Comparison of ENCODE assay signal across 10 cellular contexts in the genomic region with DNA sequence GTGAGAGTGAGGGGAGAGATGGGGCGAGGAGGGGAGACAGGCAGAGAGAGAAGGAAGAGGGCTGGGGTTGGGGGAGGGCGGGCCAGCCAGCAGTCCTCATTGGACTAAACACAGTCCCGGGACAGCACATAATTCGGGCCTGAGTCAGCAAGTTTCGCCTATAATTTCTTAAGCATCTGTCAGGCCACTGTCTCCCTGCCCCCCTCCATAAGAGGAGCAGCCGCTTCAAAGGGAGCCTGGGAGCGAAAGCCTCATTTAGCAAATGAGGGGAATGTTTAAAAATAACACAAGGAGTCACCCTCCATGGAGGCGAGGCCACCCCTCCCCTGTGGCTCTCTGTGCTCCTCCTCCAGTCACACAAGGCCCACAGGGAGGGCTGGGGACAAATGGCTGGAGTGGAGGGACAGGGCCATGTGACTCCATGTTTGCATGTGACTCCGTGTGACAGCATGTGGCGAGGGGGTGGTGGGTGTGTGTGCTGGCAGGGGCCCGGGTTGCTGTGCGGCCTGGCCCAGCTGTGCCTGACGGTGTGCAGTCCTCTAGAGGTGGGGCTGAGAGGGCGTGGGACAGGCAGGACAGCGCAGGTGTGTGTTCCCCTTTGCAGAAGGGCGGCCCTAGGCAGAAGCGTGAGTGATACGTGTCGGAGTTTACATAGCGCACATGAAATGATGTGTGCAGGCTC.
DNase-seq lines count a peak whose midpoint lies in the region; ATAC-seq, FAIRE-seq and TF ChIP-seq lines count a peak whose summit lies in the region.
"Had no signal": no experiment of that assay in that cellular context is flagged by ENCODE, and none has a peak within 500 bp of the region (broad histone marks: within the 10 kb centered on the region; RNA-seq: fewer than 3 reads in every experiment).

No MANE protein-coding gene starts in this region.

- 1% methylated on average over 18 of the region's 20 CpGs for WGBS in K562 (ENCODE audit: insufficient coverage, low coverage, missing lambda C conversion rate)

- H3K4me1 ChIP-seq in ACC112 (ENCODE audit: control insufficient read depth, insufficient read depth, low read length, unreplicated experiment) = peaks cover 13% of the 10 kb centered on the region
- peaks cover 0 to 3% of the 10 kb centered on the region in 2 experiments; a peak in 1 of 5 replicates for H3K4me1 ChIP-seq in K562 (replicated peaks in 1 of 2; ENCODE audit: control insufficient read depth in 2 of 2, insufficient read depth in 2 of 2, low read length in 2 of 2)
- H3K4me1 ChIP-seq in OCI-LY7 (ENCODE audit: insufficient read depth, low read length, poor library complexity, severe bottlenecking) = no peaks in the 10 kb centered on the region
- H3K4me1 ChIP-seq in CD4-positive, alpha-beta memory T cell (ENCODE audit: insufficient read depth, low read length) = no peaks in the 10 kb centered on the region
- H3K4me1 ChIP-seq: SJSA1 had no signal

- POLR2A ChIA-PET in K562 (lab: Yijun Ruan, JAX) = no interaction called here
- POLR2A ChIA-PET in OCI-LY7 (lab: Charles Lee) = no interaction called here
- POLR2A ChIA-PET in CD4-positive, alpha-beta memory T cell (lab: Charles Lee; ENCODE audit: partially characterized antibody) = no interaction called here

- no peak overlapping the region for H3K27ac Mint-ChIP-seq in CD4-positive, alpha-beta memory T cell
- H3K27ac Mint-ChIP-seq: activated naive CD8-positive, alpha-beta T cell treated with anti-CD3 and anti-CD28 coated beads, Interleukin-2, amount 10 ng/mL, durations not matched to agents 7 days and 5 days had no signal

- no peaks in the 10 kb centered on the region for H3K4me1 Mint-ChIP-seq in CD4-positive, alpha-beta memory T cell

- H3K4me3 Mint-ChIP-seq in CD4-positive, alpha-beta memory T cell = no peak overlapping the region
- H3K4me3 Mint-ChIP-seq: activated naive CD8-positive, alpha-beta T cell treated with anti-CD3 and anti-CD28 coated beads, Interleukin-2, amount 10 ng/mL, durations not matched to agents 7 days and 5 days had no signal

- H3K36me3 Mint-ChIP-seq in CD4-positive, alpha-beta memory T cell = no peaks in the 10 kb centered on the region
- H3K36me3 Mint-ChIP-seq: activated naive CD8-positive, alpha-beta T cell treated with anti-CD3 and anti-CD28 coated beads, Interleukin-2, amount 10 ng/mL, durations not matched to agents 7 days and 5 days had no signal

- H3K9me3 ChIP-seq in K562 (replicated peaks; ENCODE audit: control insufficient read depth, insufficient read depth, low read depth, low read length) = no peaks in the 10 kb centered on the region
- no peaks in the 10 kb centered on the region for H3K9me3 ChIP-seq in OCI-LY7 (ENCODE audit: low read length)
- no peaks in the 10 kb centered on the region for H3K9me3 ChIP-seq in CD4-positive, alpha-beta memory T cell (ENCODE audit: control insufficient read depth in 1 of 2, low read length in 2 of 2)
- H3K9me3 ChIP-seq: SJSA1 had no signal

- peak overlapping the region; percentile 78 for H2AFZ ChIP-seq in ACC112 (ENCODE audit: low read length, unreplicated experiment)
- H2AFZ ChIP-seq in K562 (ENCODE audit: low read depth, low read length) = no peak overlapping the region
- no peak overlapping the region for H2AFZ ChIP-seq in OCI-LY7 (ENCODE audit: low read length)

- no peak overlapping the region for H3K9ac ChIP-seq in K562 (ENCODE audit: insufficient read depth in 1 of 2, low read depth in 2 of 2, low read length in 2 of 2)

- H3K27me3 ChIP-seq in ACC112 (ENCODE audit: insufficient read depth, low read length) (no peaks in the 10 kb centered on the region; the same call in 1 of the 2 replicates), K562 (ENCODE audit: control insufficient read depth in 2 of 2, insufficient read depth in 2 of 2, low read length in 2 of 2) (no peaks in the 10 kb centered on the region; a peak in 1 of 5 replicates), kidney epithelial cell (ENCODE audit: control insufficient read depth, insufficient read depth, low read length) (no peaks in the 10 kb centered on the region)
- no peaks in the 10 kb centered on the region for H3K27me3 ChIP-seq in CD4-positive, alpha-beta memory T cell (ENCODE audit: insufficient read depth, low read length)

- DNase-seq in HS-27A (ENCODE audit: low read depth) (peak; percentile 84), K562 (ENCODE audit: extremely low read depth in 1 of 4, low spot score in 3 of 4) (no peak), kidney epithelial cell (ENCODE audit: low read depth) (peak; percentile 67), OCI-LY7 (ENCODE audit: low spot score) (no peak), DMS153 treated with DMSO at 0.1 percent for 48 hours (lab: John Stamatoyannopoulos, UW; ENCODE audit: unreplicated experiment) (no peak), inferior parietal cortex (ENCODE audit: extremely low spot score) (no peak)
- no peak for DNase-seq in CD4-positive, alpha-beta memory T cell
- DNase-seq: activated naive CD8-positive, alpha-beta T cell treated with anti-CD3 and anti-CD28 coated beads, Interleukin-2, amount 10 ng/mL, durations not matched to agents 7 days and 5 days had no signal

- H3K4me2 ChIP-seq in K562 (ENCODE audit: insufficient read depth, low read length) = no peak overlapping the region
- H3K4me2 ChIP-seq in OCI-LY7 (ENCODE audit: low read length) = no peak overlapping the region

- TF ChIP-seq POLR2A in K562 (conservative IDR thresholded peaks at IDR 0.05) = no peak

- H3K27ac ChIP-seq in ACC112 (ENCODE audit: low read depth, low read length) (no peak overlapping the region), K562 (ENCODE audit: extremely low read depth, low read depth, low read length) (no peak overlapping the region), OCI-LY7 (ENCODE audit: low read depth, low read length, poor library complexity, severe bottlenecking) (no peak overlapping the region)
- H3K27ac ChIP-seq in CD4-positive, alpha-beta memory T cell (ENCODE audit: low read depth, low read length) = no peak overlapping the region
- H3K27ac ChIP-seq: SJSA1 had no signal

- no peak overlapping the region for H3K4me3 ChIP-seq in ACC112 (ENCODE audit: low read depth, low read length)
- H3K4me3 ChIP-seq in K562 = no peak overlapping the region
- H3K4me3 ChIP-seq in kidney epithelial cell (ENCODE audit: low read depth, low read length) = no peak overlapping the region
- H3K4me3 ChIP-seq in OCI-LY7 (ENCODE audit: low read depth, low read length, poor library complexity, severe bottlenecking) = no peak overlapping the region
- H3K4me3 ChIP-seq in CD4-positive, alpha-beta memory T cell (ENCODE audit: low read length in 2 of 2) = no peak overlapping the region
- H3K4me3 ChIP-seq: SJSA1 had no signal

- peaks cover 5% of the 10 kb centered on the region for H3K9me1 ChIP-seq in K562 (ENCODE audit: control insufficient read depth, insufficient read depth, low read length)

- no peaks in the 10 kb centered on the region for H3K27me3 Mint-ChIP-seq in CD4-positive, alpha-beta memory T cell
- H3K27me3 Mint-ChIP-seq: activated naive CD8-positive, alpha-beta T cell treated with anti-CD3 and anti-CD28 coated beads, Interleukin-2, amount 10 ng/mL, durations not matched to agents 7 days and 5 days had no signal

- H3K9me3 Mint-ChIP-seq in CD4-positive, alpha-beta memory T cell = no peaks in the 10 kb centered on the region
- H3K9me3 Mint-ChIP-seq: activated naive CD8-positive, alpha-beta T cell treated with anti-CD3 and anti-CD28 coated beads, Interleukin-2, amount 10 ng/mL, durations not matched to agents 7 days and 5 days had no signal

- no TSS peak for BruUV-seq in K562 (replicated peaks; lab: Mats Ljungman, UMichigan)
- no TSS peak for BruUV-seq in OCI-LY7 (replicated peaks; lab: Mats Ljungman, UMichigan)

- ATAC-seq in K562 = peak; percentile 19

- no peak for FAIRE-seq in K562 (lab: Jason Lieb, UNC)

- no peak for TF ChIP-seq EP300 in K562 (IDR thresholded peaks at IDR 0.05; ENCODE audit: low read length)

- 0 out of 2 replicates have a peak, but pooled peaks cover 4% of the 10 kb centered on the region for H4K20me1 ChIP-seq in K562 (replicated peaks; ENCODE audit: control insufficient read depth, insufficient read depth, low read length)
- H4K20me1 ChIP-seq in OCI-LY7 (ENCODE audit: insufficient read depth, low read length) = no peaks in the 10 kb centered on the region

- TF ChIP-seq CTCF in K562 (IDR thresholded peaks at IDR 0.05 in 2 of 3, conservative IDR thresholded peaks at IDR 0.05 in 1 of 3; ENCODE audit: insufficient read depth in 2 of 3, low read depth in 1 of 3, low read length in 3 of 3) = no peak
- no peak for TF ChIP-seq CTCF in kidney epithelial cell (IDR thresholded peaks at IDR 0.05; ENCODE audit: insufficient read depth, low read length, poor library complexity, severe bottlenecking)
- TF ChIP-seq CTCF in OCI-LY7 (conservative IDR thresholded peaks at IDR 0.05; ENCODE audit: low read length) = no peak

- CTCF ChIA-PET in K562 (lab: Yijun Ruan, JAX; ENCODE audit: low intra/inter-chr PET ratio) (no interaction called here), OCI-LY7 (lab: Charles Lee; ENCODE audit: unreplicated experiment) (no interaction called here)
- CTCF ChIA-PET in CD4-positive, alpha-beta memory T cell (lab: Charles Lee; ENCODE audit: partially characterized antibody) = no interaction called here

- H3K36me3 ChIP-seq in ACC112 (ENCODE audit: insufficient read depth, low read length) = no peaks in the 10 kb centered on the region
- H3K36me3 ChIP-seq in K562 (ENCODE audit: control insufficient read depth, insufficient read depth, low read length) = no peaks in the 10 kb centered on the region
- H3K36me3 ChIP-seq in kidney epithelial cell (ENCODE audit: control insufficient read depth, insufficient read depth, low read length) = no peaks in the 10 kb centered on the region
- H3K36me3 ChIP-seq in OCI-LY7 (ENCODE audit: insufficient read depth, low read length) = no peaks in the 10 kb centered on the region
- H3K36me3 ChIP-seq in CD4-positive, alpha-beta memory T cell (ENCODE audit: insufficient read depth, low read length) = no peaks in the 10 kb centered on the region
- H3K36me3 ChIP-seq: SJSA1 had no signal

- H3K79me2 ChIP-seq in ACC112 (ENCODE audit: control insufficient read depth, insufficient read depth, low read length, unreplicated experiment) = no peaks in the 10 kb centered on the region
- H3K79me2 ChIP-seq in K562 (ENCODE audit: control insufficient read depth, insufficient read depth, low read length) = no peaks in the 10 kb centered on the region
- H3K79me2 ChIP-seq in OCI-LY7 (ENCODE audit: insufficient read depth, low read depth, low read length) = no peaks in the 10 kb centered on the region

- in situ Hi-C loops in K562 (cut with MboI) = no loop called here

- no peaks in the 10 kb centered on the region for H3K9me2 ChIP-seq in OCI-LY7 (ENCODE audit: insufficient read depth, low read length)

- no peak for TF ChIP-seq RAD21 in K562 (CRISPR knock-in tag; conservative IDR thresholded peaks at IDR 0.05 in 1 of 2, IDR thresholded peaks at IDR 0.05 in 1 of 2)

- intact Hi-C loops in K562 (cut with micrococcal nuclease) (no loop called here), OCI-LY7 (cut with micrococcal nuclease; ENCODE audit: unreplicated experiment) (no loop called here)
- intact Hi-C loops in CD4-positive, alpha-beta memory T cell (cut with micrococcal nuclease) = no loop called here

TF ChIP-seq in K562, 482 proteins besides CTCF, POLR2A, EP300 and RAD21 (continues in another document):
- TF ChIP-seq MAFG (tag; conservative IDR thresholded peaks at IDR 0.05) (peak; percentile 73), ZNF316 (IDR thresholded peaks at IDR 0.05) (peak; percentile 61)

Comparison
In these comparisons a context has a peak if more than half of its experiments do, and no peak if none do; other contexts are left out.
1. DNase-seq: peak in HS-27A (single experiment) and kidney epithelial cell (single experiment); none in K562 (0 of 4), OCI-LY7 (single experiment), CD4-positive, alpha-beta memory T cell (0 of 5), DMS153 treated with DMSO at 0.1 percent for 48 hours (single experiment) and inferior parietal cortex (single experiment).